20 cellular contexts compared by ENCODE assay signal in the genomic region with DNA sequence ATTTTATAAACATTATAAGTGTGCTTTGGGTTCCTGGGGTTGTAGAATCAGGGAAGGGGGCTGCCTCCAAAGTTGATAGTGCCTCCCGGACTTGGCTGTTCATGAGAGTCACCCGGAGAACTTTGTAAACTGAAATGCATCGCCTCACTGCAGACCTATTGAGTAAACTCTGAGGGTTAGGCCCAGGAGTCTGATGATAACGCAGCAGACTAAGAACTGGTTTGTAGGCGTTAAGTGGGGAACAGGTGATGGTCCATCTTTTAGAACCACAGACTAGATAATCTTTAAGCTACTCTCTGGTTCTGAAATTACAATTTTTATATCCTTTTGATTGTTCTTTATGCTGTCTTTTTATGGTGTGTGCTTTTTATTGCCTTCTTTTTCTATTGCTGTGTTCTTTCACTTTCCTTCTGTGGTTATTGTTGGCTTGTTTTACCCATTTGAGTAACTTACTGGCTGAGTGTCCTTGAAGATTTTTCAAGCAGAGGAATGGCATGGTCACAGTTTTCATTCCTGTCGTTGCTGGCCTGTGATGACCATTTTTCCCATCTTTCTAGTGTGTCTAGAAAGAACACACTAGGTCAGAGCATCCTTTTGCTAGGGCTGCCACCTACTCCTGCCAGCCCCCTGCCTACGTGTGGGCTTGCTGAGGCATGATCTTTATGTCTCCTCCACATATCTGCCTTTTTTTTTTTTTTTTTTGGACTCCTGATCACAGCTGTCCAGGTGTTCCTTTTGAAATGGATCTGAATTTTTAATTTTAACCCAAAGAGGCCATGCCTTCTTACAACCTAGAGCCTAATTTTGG. TPM values are rescaled to one million over a fixed set of nuclear protein-coding genes. Genes with fewer than 3 reads are reported as not detected.
DNase-seq lines count a peak whose midpoint lies in the region; ATAC-seq and TF ChIP-seq lines count a peak whose summit lies in the region.
"Had no signal": no experiment of that assay in that cellular context is flagged by ENCODE, and none has a peak within 500 bp of the region (broad histone marks: within the 10 kb centered on the region; RNA-seq: fewer than 3 reads in every experiment).

No MANE protein-coding gene starts in this region.

- peak overlapping the region; percentile 7 for H3K27ac Mint-ChIP-seq in stimulated activated memory B cell treated with anti-CD40 and anti-IgM and Interleukin-4, amounts not matched to agents 10 μg/mL and 1 μg/mL and 100 μg/mL, for 72 hours
- H3K27ac Mint-ChIP-seq in T-helper 2 cell treated with Interferon-gamma antibody and Interleukin-4, amounts not matched to agents 5 μg/mL and 100 μg/mL, for 36 hours: no peak overlapping the region
- H3K27ac Mint-ChIP-seq: activated CD8-positive, alpha-beta T cell treated with anti-CD3 and anti-CD28 coated beads for 36 hours; activated T-helper 1 cell treated with anti-CD3 and anti-CD28 coated beads, Interleukin-12 subunit alpha, Interleukin-12 subunit beta, Interleukin-2, Interleukin-4 antibody, amounts not matched to agents 30 ng/mL and 10 ng/mL and 1 ng/mL, durations not matched to agents 14 hours and 24 hours and 36 hours had no signal

- DNase-seq in ascending aorta (ENCODE audit: low spot score in 2 of 2): no peak
- no peak for DNase-seq in HT-29 (ENCODE audit: low spot score)
- no peak for DNase-seq in NCI-H128 (lab: John Stamatoyannopoulos, UW; ENCODE audit: unreplicated experiment)
- DNase-seq in stimulated activated CD4-positive, alpha-beta T cell treated with anti-CD3 and anti-CD28 coated beads, Interleukin-15, amount 100 ng/mL, for 24 hours: no peak
- DNase-seq in T-helper 2 cell treated with Interferon-gamma antibody and Interleukin-4, amounts not matched to agents 5 μg/mL and 100 μg/mL, for 36 hours (ENCODE audit: low spot score): no peak
- DNase-seq: activated CD8-positive, alpha-beta T cell treated with anti-CD3 and anti-CD28 coated beads for 36 hours; cerebellar nuclear complex; DMS153; Karpas-422; mesenchymal stem cell; NCI-H1694 treated with DMSO at 0.1 percent for 48 hours; NCI-H524 treated with DMSO at 0.1 percent for 48 hours; stimulated activated CD4-positive, alpha-beta T cell treated with anti-CD3 and anti-CD28 coated beads, Interleukin-4, amount 100 ng/mL, for 1 hour; WERI-Rb-1 had no signal

- no peaks in the 10 kb centered on the region for H3K27me3 Mint-ChIP-seq in stimulated activated memory B cell treated with anti-CD40 and anti-IgM and Interleukin-4, amounts not matched to agents 10 μg/mL and 1 μg/mL and 100 μg/mL, for 72 hours
- no peaks in the 10 kb centered on the region for H3K27me3 Mint-ChIP-seq in T-helper 2 cell treated with Interferon-gamma antibody and Interleukin-4, amounts not matched to agents 5 μg/mL and 100 μg/mL, for 36 hours (ENCODE audit: low read depth)
- H3K27me3 Mint-ChIP-seq: activated CD8-positive, alpha-beta T cell treated with anti-CD3 and anti-CD28 coated beads for 36 hours had no signal

- no peaks in the 10 kb centered on the region for H3K9me3 Mint-ChIP-seq in stimulated activated memory B cell treated with anti-CD40 and anti-IgM and Interleukin-4, amounts not matched to agents 10 μg/mL and 1 μg/mL and 100 μg/mL, for 72 hours
- no peaks in the 10 kb centered on the region for H3K9me3 Mint-ChIP-seq in T-helper 2 cell treated with Interferon-gamma antibody and Interleukin-4, amounts not matched to agents 5 μg/mL and 100 μg/mL, for 36 hours
- H3K9me3 Mint-ChIP-seq: activated CD8-positive, alpha-beta T cell treated with anti-CD3 and anti-CD28 coated beads for 36 hours; activated T-helper 1 cell treated with anti-CD3 and anti-CD28 coated beads, Interleukin-12 subunit alpha, Interleukin-12 subunit beta, Interleukin-2, Interleukin-4 antibody, amounts not matched to agents 30 ng/mL and 10 ng/mL and 1 ng/mL, durations not matched to agents 14 hours and 24 hours and 36 hours had no signal

- H3K27me3 ChIP-seq in ascending aorta: no peaks in the 10 kb centered on the region
- H3K27me3 ChIP-seq: right atrium auricular region had no signal

- ATAC-seq in GM18861 (IDR thresholded peaks at IDR 0.05; ENCODE audit: unreplicated experiment): peak; percentile 52
- ATAC-seq in HG02678 (IDR thresholded peaks at IDR 0.05; ENCODE audit: unreplicated experiment): peak; percentile 74
- no peak for ATAC-seq in stimulated activated memory B cell treated with anti-CD40 and anti-IgM and Interleukin-4, amounts not matched to agents 10 μg/mL and 1 μg/mL and 100 μg/mL, for 72 hours
- ATAC-seq: activated CD8-positive, alpha-beta T cell treated with anti-CD3 and anti-CD28 coated beads for 36 hours had no signal

- H3K36me3 ChIP-seq in ascending aorta: no peaks in the 10 kb centered on the region
- H3K36me3 ChIP-seq: right atrium auricular region, WERI-Rb-1 had no signal

- no peak overlapping the region for H3K4me3 Mint-ChIP-seq in stimulated activated memory B cell treated with anti-CD40 and anti-IgM and Interleukin-4, amounts not matched to agents 10 μg/mL and 1 μg/mL and 100 μg/mL, for 72 hours
- no peak overlapping the region for H3K4me3 Mint-ChIP-seq in T-helper 2 cell treated with Interferon-gamma antibody and Interleukin-4, amounts not matched to agents 5 μg/mL and 100 μg/mL, for 36 hours
- H3K4me3 Mint-ChIP-seq: activated CD8-positive, alpha-beta T cell treated with anti-CD3 and anti-CD28 coated beads for 36 hours; activated T-helper 1 cell treated with anti-CD3 and anti-CD28 coated beads, Interleukin-12 subunit alpha, Interleukin-12 subunit beta, Interleukin-2, Interleukin-4 antibody, amounts not matched to agents 30 ng/mL and 10 ng/mL and 1 ng/mL, durations not matched to agents 14 hours and 24 hours and 36 hours; neural crest cell had no signal

- no peaks in the 10 kb centered on the region for H3K9me3 ChIP-seq in ascending aorta
- H3K9me3 ChIP-seq: right atrium auricular region had no signal

- H3K27ac ChIP-seq in ascending aorta: peak overlapping the region; percentile 54 to 74
- H3K27ac ChIP-seq: right atrium auricular region, WERI-Rb-1 had no signal

- H3K36me3 Mint-ChIP-seq in stimulated activated memory B cell treated with anti-CD40 and anti-IgM and Interleukin-4, amounts not matched to agents 10 μg/mL and 1 μg/mL and 100 μg/mL, for 72 hours: no peaks in the 10 kb centered on the region
- no peaks in the 10 kb centered on the region for H3K36me3 Mint-ChIP-seq in T-helper 2 cell treated with Interferon-gamma antibody and Interleukin-4, amounts not matched to agents 5 μg/mL and 100 μg/mL, for 36 hours (ENCODE audit: low read depth)

- intact Hi-C loops in ascending aorta (cut with DNase I): no loop called here

- peaks cover 49% of the 10 kb centered on the region for H3K4me1 Mint-ChIP-seq in stimulated activated memory B cell treated with anti-CD40 and anti-IgM and Interleukin-4, amounts not matched to agents 10 μg/mL and 1 μg/mL and 100 μg/mL, for 72 hours
- H3K4me1 Mint-ChIP-seq in T-helper 2 cell treated with Interferon-gamma antibody and Interleukin-4, amounts not matched to agents 5 μg/mL and 100 μg/mL, for 36 hours (ENCODE audit: low read depth): peaks cover 2% of the 10 kb centered on the region
- H3K4me1 Mint-ChIP-seq: neural crest cell had no signal

- H3K4me3 ChIP-seq in ascending aorta: peak overlapping the region; percentile 2 to 52
- H3K4me3 ChIP-seq: right atrium auricular region had no signal

- H3K4me1 ChIP-seq in ascending aorta: peaks cover 0 to 49% of the 10 kb centered on the region in 2 donors

- TF ChIP-seq CTCF in ascending aorta (IDR thresholded peaks at IDR 0.05): no peak

RNA-seq across cellular contexts. Expression of gene LRRC1, which starts 30.9 kb away (rescaled TPM):
- 16.3 TPM for total RNA-seq in ascending aorta
- 56.7 and 64.0 TPM in 2 replicates for total RNA-seq in HT-29 (2014; rRNA removed; shearing (Covaris generic))
